In genomic region chr7:40907286-40907685, GRCh38 we compare ENCODE assay signal across 23 cellular contexts.
DNase-seq lines count a peak whose midpoint lies in the region; ATAC-seq and TF ChIP-seq lines count a peak whose summit lies in the region.
"Had no signal": no experiment of that assay in that cellular context is flagged by ENCODE, and none has a peak within 500 bp of the region (broad histone marks: within the 10 kb centered on the region; RNA-seq: fewer than 3 reads in every experiment).

No MANE protein-coding gene starts in this region.

- in situ Hi-C loops in GM13977 (cut with MboI; ENCODE audit: low pct_unique_long_range_greater_than_20kb, low sequenced_read_pairs, unreplicated experiment): no loop called here

- CTCF ChIA-PET in OCI-LY7 (lab: Charles Lee; ENCODE audit: unreplicated experiment): no interaction called here
- CTCF ChIA-PET in activated CD4-positive, alpha-beta T cell treated with anti-CD3 and anti-CD28 coated beads, Interleukin-2, amount 10 ng/mL, durations not matched to agents 7 days and 5 days (lab: Charles Lee): no interaction called here

- H3K27ac ChIP-seq in OCI-LY7 (ENCODE audit: low read depth, low read length, poor library complexity, severe bottlenecking) (no peak overlapping the region), osteoblast (ENCODE audit: low read depth, low read length) (no peak overlapping the region)
- H3K27ac ChIP-seq: BLaER1 had no signal

- no peaks in the 10 kb centered on the region for H3K36me3 Mint-ChIP-seq in activated CD4-positive, alpha-beta T cell treated with anti-CD3 and anti-CD28 coated beads, Interleukin-2, amount 10 ng/mL, durations not matched to agents 7 days and 5 days (ENCODE audit: low read depth)
- H3K36me3 Mint-ChIP-seq: CD14-positive monocyte; CD4-positive, alpha-beta memory T cell; CD4-positive, CD25-positive, alpha-beta regulatory T cell; CD8-positive, alpha-beta memory T cell had no signal

- no peak overlapping the region for H3K27ac Mint-ChIP-seq in activated CD4-positive, alpha-beta T cell treated with anti-CD3 and anti-CD28 coated beads, Interleukin-2, amount 10 ng/mL, durations not matched to agents 7 days and 5 days
- H3K27ac Mint-ChIP-seq: CD4-positive, alpha-beta memory T cell; CD4-positive, CD25-positive, alpha-beta regulatory T cell; CD8-positive, alpha-beta memory T cell had no signal

- H3K4me3 ChIP-seq in OCI-LY7 (ENCODE audit: low read depth, low read length, poor library complexity, severe bottlenecking) (no peak overlapping the region), osteoblast (ENCODE audit: insufficient read depth, low read length) (no peak overlapping the region)
- H3K4me3 ChIP-seq: BLaER1 had no signal

- H3K9me3 Mint-ChIP-seq in activated CD4-positive, alpha-beta T cell treated with anti-CD3 and anti-CD28 coated beads, Interleukin-2, amount 10 ng/mL, durations not matched to agents 7 days and 5 days: no peaks in the 10 kb centered on the region

- BruUV-seq in OCI-LY7 (replicated peaks; lab: Mats Ljungman, UMichigan): no TSS peak

- POLR2A ChIA-PET in OCI-LY7 (lab: Charles Lee): no interaction called here
- POLR2A ChIA-PET in activated CD4-positive, alpha-beta T cell treated with anti-CD3 and anti-CD28 coated beads, Interleukin-2, amount 10 ng/mL, durations not matched to agents 7 days and 5 days (lab: Charles Lee): no interaction called here

- H4K20me1 ChIP-seq in OCI-LY7 (ENCODE audit: insufficient read depth, low read length): no peaks in the 10 kb centered on the region
- no peaks in the 10 kb centered on the region for H4K20me1 ChIP-seq in osteoblast (ENCODE audit: insufficient read depth, low read length)
- H4K20me1 ChIP-seq: BLaER1 had no signal

- no peak overlapping the region for H3K4me3 Mint-ChIP-seq in activated CD4-positive, alpha-beta T cell treated with anti-CD3 and anti-CD28 coated beads, Interleukin-2, amount 10 ng/mL, durations not matched to agents 7 days and 5 days
- H3K4me3 Mint-ChIP-seq: CD14-positive monocyte; CD4-positive, alpha-beta memory T cell; CD4-positive, CD25-positive, alpha-beta regulatory T cell; CD8-positive, alpha-beta memory T cell had no signal

- no peak overlapping the region for H3K4me2 ChIP-seq in OCI-LY7 (ENCODE audit: low read length)
- H3K4me2 ChIP-seq in osteoblast (ENCODE audit: insufficient read depth, low read length): no peak overlapping the region
- H3K4me2 ChIP-seq: BLaER1 had no signal

- ATAC-seq in left colon: peak; percentile 68
- ATAC-seq in GM19035 (IDR thresholded peaks at IDR 0.05; ENCODE audit: unreplicated experiment): no peak

- no peaks in the 10 kb centered on the region for H3K79me2 ChIP-seq in OCI-LY7 (ENCODE audit: insufficient read depth, low read depth, low read length)
- no peaks in the 10 kb centered on the region for H3K79me2 ChIP-seq in osteoblast (ENCODE audit: insufficient read depth, low read length)

- DNase-seq in OCI-LY7 (ENCODE audit: low spot score) (no peak), left colon (no peak), osteoblast (ENCODE audit: insufficient read length, low spot score, missing footprints) (peak; percentile 69), GM13977 (ENCODE audit: low spot score) (no peak)
- DNase-seq in activated CD4-positive, alpha-beta T cell treated with anti-CD3 and anti-CD28 coated beads, Interleukin-2, amount 10 ng/mL, durations not matched to agents 7 days and 5 days: no peak
- DNase-seq: 8988T; ACHN; BE2C; C1 segment of cervical spinal cord; CD4-positive, alpha-beta memory T cell; CD4-positive, CD25-positive, alpha-beta regulatory T cell; CD8-positive, alpha-beta memory T cell; COR-L47; DMS 273 treated with DMSO at 0.1 percent for 48 hours; DMS153; DMS53; DMS79; DND-41; EL; GDM1 had no signal

- H3K4me1 Mint-ChIP-seq in activated CD4-positive, alpha-beta T cell treated with anti-CD3 and anti-CD28 coated beads, Interleukin-2, amount 10 ng/mL, durations not matched to agents 7 days and 5 days: no peaks in the 10 kb centered on the region
- H3K4me1 Mint-ChIP-seq: CD14-positive monocyte; CD4-positive, alpha-beta memory T cell; CD4-positive, CD25-positive, alpha-beta regulatory T cell; CD8-positive, alpha-beta memory T cell had no signal

- no peaks in the 10 kb centered on the region for H3K4me1 ChIP-seq in OCI-LY7 (ENCODE audit: insufficient read depth, low read length, poor library complexity, severe bottlenecking)
- H3K4me1 ChIP-seq in osteoblast (ENCODE audit: insufficient read depth, low read length): no peaks in the 10 kb centered on the region
- H3K4me1 ChIP-seq: BE2C, BLaER1 had no signal

- H2AFZ ChIP-seq in OCI-LY7 (ENCODE audit: low read length) (0 out of 2 replicates have a peak overlapping the region, but pooled peaks have one; percentile 21), osteoblast (ENCODE audit: low read length) (peak overlapping the region; percentile 52)

- H3K9me3 ChIP-seq in OCI-LY7 (ENCODE audit: low read length) (no peaks in the 10 kb centered on the region), osteoblast (ENCODE audit: low read depth, low read length) (no peaks in the 10 kb centered on the region)
- H3K9me3 ChIP-seq: BE2C, BLaER1 had no signal

- H3K27me3 Mint-ChIP-seq in activated CD4-positive, alpha-beta T cell treated with anti-CD3 and anti-CD28 coated beads, Interleukin-2, amount 10 ng/mL, durations not matched to agents 7 days and 5 days: no peaks in the 10 kb centered on the region
- H3K27me3 Mint-ChIP-seq: CD4-positive, alpha-beta memory T cell; CD4-positive, CD25-positive, alpha-beta regulatory T cell; CD8-positive, alpha-beta memory T cell had no signal

- no peaks in the 10 kb centered on the region for H3K9me2 ChIP-seq in OCI-LY7 (ENCODE audit: insufficient read depth, low read length)

- TF ChIP-seq CTCF in OCI-LY7 (conservative IDR thresholded peaks at IDR 0.05; ENCODE audit: low read length) (no peak), osteoblast (IDR thresholded peaks at IDR 0.05; ENCODE audit: extremely low read depth, low read depth, low read length) (no peak), GM13977 (IDR thresholded peaks at IDR 0.05; ENCODE audit: extremely low read depth, insufficient read depth, missing control alignments) (no peak)

- no peaks in the 10 kb centered on the region for H3K27me3 ChIP-seq in osteoblast (ENCODE audit: insufficient read depth, low read length)
- H3K27me3 ChIP-seq: BE2C, BLaER1 had no signal

- intact Hi-C loops in OCI-LY7 (cut with micrococcal nuclease; ENCODE audit: unreplicated experiment): no loop called here
- intact Hi-C loops in left colon (cut with DNase I, micrococcal nuclease): no loop called here

- H3K36me3 ChIP-seq in OCI-LY7 (ENCODE audit: insufficient read depth, low read length) (no peaks in the 10 kb centered on the region), osteoblast (ENCODE audit: insufficient read depth, low read length) (no peaks in the 10 kb centered on the region)
- H3K36me3 ChIP-seq: BE2C, BLaER1 had no signal
